ENCODE assay signal across 1 cellular context in genomic region chr19:17515408-17516149, GRCh38.
A peak's percentile ranks its signal among the peaks of the same experiment; 100 is the strongest.
TF ChIP-seq lines count a peak whose summit lies in the region.

No MANE protein-coding gene starts in this region.

TF ChIP-seq in K562, 482 proteins besides CTCF, POLR2A, EP300 and RAD21:
- TF ChIP-seq BCL6 (CRISPR knock-in tag; IDR thresholded peaks at IDR 0.05): no peak
- TF ChIP-seq DPF2 (IDR thresholded peaks at IDR 0.05): no peak
- no peak for TF ChIP-seq TFAM (CRISPR knock-in tag; conservative IDR thresholded peaks at IDR 0.05)
- TF ChIP-seq ZFP36 (IDR thresholded peaks at IDR 0.05; ENCODE audit: low read depth, low read length, partially characterized antibody): peak; percentile 74
- peak; percentile 39; the same call in 1 of the 2 replicates for TF ChIP-seq POLR2G (IDR thresholded peaks at IDR 0.05; ENCODE audit: low read depth, low read length)
TF ChIP-seq in K562: peak in this region for 2.
